8 cellular contexts compared by ENCODE assay signal in genomic region chr18:55510809-55511208, GRCh38.
DNase-seq lines count a peak whose midpoint lies in the region; ATAC-seq and TF ChIP-seq lines count a peak whose summit lies in the region.

No MANE protein-coding gene starts in this region.

- peaks cover 34% of the 10 kb centered on the region for H3K4me1 Mint-ChIP-seq in nephron

- ATAC-seq in HG02840 (IDR thresholded peaks at IDR 0.05; ENCODE audit: low FRiP score, unreplicated experiment): no peak
- ATAC-seq in GM18907 (IDR thresholded peaks at IDR 0.05; ENCODE audit: unreplicated experiment): no peak
- no peak for ATAC-seq in HG03442 (IDR thresholded peaks at IDR 0.05; ENCODE audit: unreplicated experiment)

- H3K9ac ChIP-seq in BLaER1 treated with 17β-estradiol and CSF1 and Interleukin-3, amounts not matched to agents 10 nM and 100 nM: peak overlapping the region; percentile 74 to 91 (median 83)

- H3K27ac ChIP-seq in BLaER1 treated with 17β-estradiol and CSF1 and Interleukin-3, amounts not matched to agents 10 nM and 100 nM: peak overlapping the region; percentile 91 to 99 (median 96)

- peaks cover 70 to 98% (median 83%) of the 10 kb centered on the region in 10 experiments for H3K4me1 ChIP-seq in BLaER1 treated with 17β-estradiol and CSF1 and Interleukin-3, amounts not matched to agents 10 nM and 100 nM

- no peaks in the 10 kb centered on the region for H3K27me3 ChIP-seq in BLaER1 treated with 17β-estradiol and CSF1 and Interleukin-3, amounts not matched to agents 10 nM and 100 nM

- no peaks in the 10 kb centered on the region for H4K20me1 ChIP-seq in BLaER1 treated with 17β-estradiol and CSF1 and Interleukin-3, amounts not matched to agents 10 nM and 100 nM

- peaks cover 0 to 18% (median 8%) of the 10 kb centered on the region in 11 experiments; a peak in 11 of 22 replicates for H3K36me3 ChIP-seq in BLaER1 treated with 17β-estradiol and CSF1 and Interleukin-3, amounts not matched to agents 10 nM and 100 nM

- H3K9me3 Mint-ChIP-seq in nephron: no peaks in the 10 kb centered on the region

- H3K36me3 Mint-ChIP-seq in nephron (ENCODE audit: low read depth): no peaks in the 10 kb centered on the region

- no peak for TF ChIP-seq CTCF in epithelial cell of esophagus (IDR thresholded peaks at IDR 0.05; ENCODE audit: insufficient read depth, low read depth, low read length, missing control alignments)
- no peak for TF ChIP-seq CTCF in nephron (IDR thresholded peaks at IDR 0.05; ENCODE audit: unreplicated experiment in 3 of 3)

- DNase-seq in NCI-H69 (lab: John Stamatoyannopoulos, UW) (peak; percentile 88), epithelial cell of esophagus (ENCODE audit: low read depth) (peak; percentile 13), nucleus accumbens (lab: John Stamatoyannopoulos, UW) (no peak)

- H3K4me3 Mint-ChIP-seq in nephron: peak overlapping the region in 1 of 3 experiments; percentile 8

- H3K4me2 ChIP-seq in BLaER1 treated with 17β-estradiol and CSF1 and Interleukin-3, amounts not matched to agents 10 nM and 100 nM: peak overlapping the region; percentile 81 to 95 (median 90)

- H3K27ac Mint-ChIP-seq in nephron: peak overlapping the region; percentile 83 to 93 (median 90)

- peaks cover 0 to 10% (median 0%) of the 10 kb centered on the region in 11 experiments; a peak in 5 of 22 replicates for H3K9me3 ChIP-seq in BLaER1 treated with 17β-estradiol and CSF1 and Interleukin-3, amounts not matched to agents 10 nM and 100 nM (replicated peaks in 1 of 11)

- no peaks in the 10 kb centered on the region for H3K27me3 Mint-ChIP-seq in nephron (ENCODE audit: low read depth)

- H3K4me3 ChIP-seq in BLaER1 treated with 17β-estradiol and CSF1 and Interleukin-3, amounts not matched to agents 10 nM and 100 nM: peak overlapping the region; percentile 40 to 64 (median 54)
- no peak overlapping the region for H3K4me3 ChIP-seq in epithelial cell of esophagus (ENCODE audit: low read length)

Comparison
In these comparisons a context has a peak if more than half of its experiments do, and no peak if none do; other contexts are left out.
1. DNase-seq: peak in NCI-H69 (single experiment) and epithelial cell of esophagus (single experiment); none in nucleus accumbens (0 of 56).